ENCODE assay signal across 8 cellular contexts in genomic region chr6:30616811-30617564, GRCh38. TPM values are rescaled to one million over a fixed set of nuclear protein-coding genes. Genes with fewer than 3 reads are reported as not detected.
DNase-seq lines count a peak whose midpoint lies in the region; ATAC-seq and TF ChIP-seq lines count a peak whose summit lies in the region.

Gene PPP1R10 (minus strand): TSS chr6:30617243. CDS start chr6:30609944, 7,299 bp downstream.

- peak within 1 kb of the TSS; percentile 100 for H3K4me2 ChIP-seq in Karpas-422 (ENCODE audit: low read depth, low read length, poor library complexity, severe bottlenecking)

- H3K27ac ChIP-seq in Karpas-422 (ENCODE audit: low read length) (peak within 1 kb of the TSS; percentile 94), esophagus muscularis mucosa (replicated peaks in 1 of 4) (peak within 1 kb of the TSS; percentile 90 to 98 (median 96))

- no peak for TF ChIP-seq EP300 in esophagus muscularis mucosa (IDR thresholded peaks at IDR 0.05)

- TF ChIP-seq POLR2A in esophagus muscularis mucosa (IDR thresholded peaks at IDR 0.05; ENCODE audit: low read depth), result peak; percentile 99

- peaks cover 4% of the 10 kb centered on the region; the same call in 1 of the 2 replicates for H4K20me1 ChIP-seq in Karpas-422 (ENCODE audit: insufficient read depth, low read depth, low read length)

- peaks cover 52% of the 10 kb centered on the region for H3K79me2 ChIP-seq in Karpas-422 (ENCODE audit: low read length)

- intact Hi-C loops in esophagus muscularis mucosa (cut with DNase I), result loop anchor here (2.0 kb wide), 1 partner anchor 104 kb away; the partner anchor contains the start of gene TUBB

- peak within 1 kb of the TSS; percentile 96 for H3K4me3 ChIP-seq in Karpas-422 (ENCODE audit: low read length)
- peak within 1 kb of the TSS; percentile 68 to 91 (median 76) for H3K4me3 ChIP-seq in esophagus muscularis mucosa

- no peak for TF ChIP-seq CTCF in esophagus muscularis mucosa (IDR thresholded peaks at IDR 0.05)

- H3K36me3 ChIP-seq in Karpas-422 (ENCODE audit: insufficient read depth, low read length) (peaks cover 31% of the 10 kb centered on the region), esophagus muscularis mucosa (peaks cover 27 to 46% (median 36%) of the 10 kb centered on the region in 4 donors)

- H3K9me3 ChIP-seq in Karpas-422 (ENCODE audit: low read length), result no peaks in the 10 kb centered on the region
- no peaks in the 10 kb centered on the region for H3K9me3 ChIP-seq in esophagus muscularis mucosa

- H3K27me3 ChIP-seq in Karpas-422 (ENCODE audit: low read length) (no peaks in the 10 kb centered on the region), esophagus muscularis mucosa (no peaks in the 10 kb centered on the region)

- peak within 1 kb of the TSS; percentile 99 for H3K9ac ChIP-seq in Karpas-422 (ENCODE audit: low read length)

- DNase-seq in DMS79 treated with DMSO at 0.1 percent for 48 hours (lab: John Stamatoyannopoulos, UW), result peak; percentile 99
- peak; percentile 100 for DNase-seq in Karpas-422
- peak; percentile 100 for DNase-seq in RKO (ENCODE audit: low spot score)
- DNase-seq in activated T-helper 1 cell treated with Interleukin-2 at 50 U/mL for 16 hours (ENCODE audit: low read depth), result peak; percentile 95
- peak; percentile 100 for DNase-seq in esophagus muscularis mucosa (ENCODE audit: extremely low spot score)
- DNase-seq in myocyte (ENCODE audit: low read depth), result peak; percentile 100
- peak; percentile 93 to 99 for DNase-seq in stimulated activated CD8-positive, alpha-beta memory T cell treated with anti-CD3 and anti-CD28 coated beads, Interleukin-7, amount 100 ng/mL, for 48 hours (ENCODE audit: extremely low read depth in 1 of 2, low read depth in 1 of 2)

- under 1% methylated on average over 40 of the region's 40 CpGs for WGBS in esophagus muscularis mucosa

- H3K4me1 ChIP-seq in Karpas-422 (ENCODE audit: low read length), result peaks cover 59% of the 10 kb centered on the region
- H3K4me1 ChIP-seq in esophagus muscularis mucosa, result peaks cover 38 to 48% (median 44%) of the 10 kb centered on the region in 4 donors

- H3K9me2 ChIP-seq in Karpas-422 (replicated peaks; ENCODE audit: insufficient read depth, low read length), result no peaks in the 10 kb centered on the region

- peak within 1 kb of the TSS; percentile 63; the same call in 1 of the 2 replicates for H2AFZ ChIP-seq in Karpas-422 (ENCODE audit: low read length)

- ATAC-seq in GM21825 (IDR thresholded peaks at IDR 0.05; ENCODE audit: unreplicated experiment), result peak; percentile 72

RNA-seq across cellular contexts. Expression of gene PPP1R10, which starts in this region (rescaled TPM):
- 64.3 and 170 TPM in 2 replicates for total RNA-seq in Karpas-422 (2014; rRNA removed; shearing (Covaris generic); ENCODE audit: low replicate concordance)
- total RNA-seq in esophagus muscularis mucosa, result 10 to 100 TPM; 24.5 to 53.6 (median 37.9) TPM
- 32.1 and 40.0 TPM in 2 replicates for total RNA-seq in myocyte
- 27.8 TPM for polyA plus RNA-seq in myocyte (2012)

Comparison
In these comparisons a context has a peak if more than half of its experiments do, and no peak if none do; other contexts are left out.
1. Peak in every context shown above with its lines: DNase-seq, ATAC-seq, H3K4me3 ChIP-seq and H3K27ac ChIP-seq.